Comparison of ENCODE assay signal across 1 cellular context in genomic region chr5:176541338-176542134, GRCh38.
TF ChIP-seq lines count a peak whose summit lies in the region.

No MANE protein-coding gene starts in this region.

TF ChIP-seq in HepG2, 621 proteins besides CTCF, POLR2A, EP300 and RAD21 (continued from another document and continues in another):
- TF ChIP-seq HNF1A (IDR thresholded peaks at IDR 0.05; ENCODE audit: low read depth) = no peak
- no peak for TF ChIP-seq HNF1A (CRISPR knock-in tag; IDR thresholded peaks at IDR 0.05; ENCODE audit: borderline replicate concordance)
- no peak for TF ChIP-seq ZNF616 (CRISPR knock-in tag; IDR thresholded peaks at IDR 0.05; ENCODE audit: low read depth)
- no peak for TF ChIP-seq MEIS1 (CRISPR knock-in tag; IDR thresholded peaks at IDR 0.05; ENCODE audit: borderline replicate concordance)
- no peak for TF ChIP-seq ONECUT2 (CRISPR knock-in tag; IDR thresholded peaks at IDR 0.05)
- no peak for TF ChIP-seq SRSF9 (IDR thresholded peaks at IDR 0.05; ENCODE audit: borderline replicate concordance, insufficient read depth, low read depth, low read length, poor library complexity, severe bottlenecking)
- no peak for TF ChIP-seq HDAC6 (IDR thresholded peaks at IDR 0.05; ENCODE audit: low read depth, low read length)
- TF ChIP-seq GFI1 (CRISPR knock-in tag; IDR thresholded peaks at IDR 0.05; ENCODE audit: borderline replicate concordance) = no peak
- 0 out of 2 replicates have a peak, but pooled peaks have one; percentile 49 for TF ChIP-seq ZFP91 (CRISPR knock-in tag; IDR thresholded peaks at IDR 0.05; ENCODE audit: borderline replicate concordance)
- TF ChIP-seq LCORL (IDR thresholded peaks at IDR 0.05) = no peak
- no peak for TF ChIP-seq LCORL (CRISPR knock-in tag; IDR thresholded peaks at IDR 0.05)
- TF ChIP-seq NFKB2 (CRISPR knock-in tag; IDR thresholded peaks at IDR 0.05; ENCODE audit: borderline replicate concordance) = peak; percentile 75; the same call in 1 of the 2 replicates
- 0 out of 2 replicates have a peak, but pooled peaks have one; percentile 9 for TF ChIP-seq ZBTB33 (CRISPR knock-in tag; IDR thresholded peaks at IDR 0.05)
- TF ChIP-seq U2AF1 (optimal IDR thresholded peaks at IDR 0.05; ENCODE audit: low read depth, low read length) = no peak
- no peak for TF ChIP-seq RBM22 (optimal IDR thresholded peaks at IDR 0.05; ENCODE audit: low read length)
- no peak for TF ChIP-seq MATR3 (CRISPR knock-in tag; IDR thresholded peaks at IDR 0.05)
- TF ChIP-seq RARA (CRISPR knock-in tag; IDR thresholded peaks at IDR 0.05) = no peak; the same call in 1 of the 2 replicates
- 0 out of 2 replicates have a peak, but pooled peaks have one; percentile 17 for TF ChIP-seq MXD4 (CRISPR knock-in tag; IDR thresholded peaks at IDR 0.05)
- no peak for TF ChIP-seq E2F1 (CRISPR knock-in tag; IDR thresholded peaks at IDR 0.05)
- no peak for TF ChIP-seq ZBTB7A (CRISPR knock-in tag; IDR thresholded peaks at IDR 0.05)
- no peak for TF ChIP-seq RBAK (CRISPR knock-in tag; IDR thresholded peaks at IDR 0.05)
- no peak for TF ChIP-seq ZNF737 (CRISPR knock-in tag; IDR thresholded peaks at IDR 0.05; ENCODE audit: borderline replicate concordance)
- no peak for TF ChIP-seq MZF1 (CRISPR knock-in tag; IDR thresholded peaks at IDR 0.05; ENCODE audit: borderline replicate concordance)
- no peak for TF ChIP-seq ADNP (CRISPR knock-in tag; IDR thresholded peaks at IDR 0.05)
- no peak for TF ChIP-seq MTA1 (CRISPR knock-in tag; IDR thresholded peaks at IDR 0.05; ENCODE audit: borderline replicate concordance)
- TF ChIP-seq KDM3A (CRISPR knock-in tag; IDR thresholded peaks at IDR 0.05; ENCODE audit: low read depth) = no peak
- no peak for TF ChIP-seq ZSCAN30 (CRISPR knock-in tag; IDR thresholded peaks at IDR 0.05)
- TF ChIP-seq HMGXB4 (CRISPR knock-in tag; IDR thresholded peaks at IDR 0.05; ENCODE audit: borderline replicate concordance in 1 of 2, low read depth in 1 of 2) = no peak
- TF ChIP-seq TCF7L2 (IDR thresholded peaks at IDR 0.05; ENCODE audit: low read depth, low read length) = no peak
- TF ChIP-seq ZNF18 (CRISPR knock-in tag; IDR thresholded peaks at IDR 0.05; ENCODE audit: insufficient replicate concordance) = peak; percentile 97
- TF ChIP-seq ZNF318 (CRISPR knock-in tag; IDR thresholded peaks at IDR 0.05) = no peak
- TF ChIP-seq MYPOP (CRISPR knock-in tag; IDR thresholded peaks at IDR 0.05) = no peak
